24 cellular contexts compared by ENCODE assay signal in the genomic region with DNA sequence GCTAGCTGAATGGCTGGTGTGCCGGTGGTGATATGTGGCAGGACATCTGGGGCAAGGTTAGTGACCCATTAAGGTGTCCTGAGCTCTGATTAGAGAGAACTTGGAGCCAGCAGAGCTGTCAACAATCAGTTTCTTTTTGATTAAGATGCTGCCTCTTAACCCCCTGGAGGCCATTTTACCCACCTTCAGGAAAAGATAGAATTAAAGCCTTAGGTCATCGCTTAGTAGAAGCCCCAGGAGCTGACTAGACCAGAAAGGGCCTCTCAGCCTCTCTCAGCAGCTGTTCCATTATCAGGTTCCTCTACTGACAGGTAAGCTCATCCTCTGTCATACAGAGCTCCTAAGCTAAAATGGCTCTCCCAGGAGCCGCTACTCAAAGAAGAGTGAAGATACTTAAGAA.
DNase-seq lines count a peak whose midpoint lies in the region; ATAC-seq lines count a peak whose summit lies in the region.
"Had no signal": no experiment of that assay in that cellular context is flagged by ENCODE, and none has a peak within 500 bp of the region (broad histone marks: within the 10 kb centered on the region; RNA-seq: fewer than 3 reads in every experiment).

No MANE protein-coding gene starts in this region.

- ATAC-seq in activated naive CD8-positive, alpha-beta T cell treated with anti-CD3 and anti-CD28 coated beads, Interleukin-2, amount 50 U/mL, for 24 hours: no peak
- no peak for ATAC-seq in memory B cell (ENCODE audit: low read depth)
- ATAC-seq in stimulated activated naive B cell treated with anti-CD40 and anti-IgM and Interleukin-4, amounts not matched to agents 10 μg/mL and 1 μg/mL and 100 μg/mL, for 72 hours (replicated peaks): peak; percentile 7 to 34
- ATAC-seq in GM21515 (IDR thresholded peaks at IDR 0.05; ENCODE audit: unreplicated experiment): no peak
- ATAC-seq: effector memory CD8-positive, alpha-beta T cell; psoas muscle; Right ventricle myocardium inferior; SK-N-SH treated with all-trans-retinoic acid at 6 μM for 48 hours had no signal

- no peak overlapping the region for H3K4me3 Mint-ChIP-seq in activated naive CD8-positive, alpha-beta T cell treated with anti-CD3 and anti-CD28 coated beads for 36 hours
- H3K4me3 Mint-ChIP-seq in activated naive CD8-positive, alpha-beta T cell treated with anti-CD3 and anti-CD28 coated beads, Interleukin-2, amount 50 U/mL, for 24 hours: no peak overlapping the region
- H3K4me3 Mint-ChIP-seq in memory B cell: no peak overlapping the region
- H3K4me3 Mint-ChIP-seq in stimulated activated naive B cell treated with anti-CD40 and anti-IgM and Interleukin-4, amounts not matched to agents 10 μg/mL and 1 μg/mL and 100 μg/mL, for 72 hours: no peak overlapping the region
- H3K4me3 Mint-ChIP-seq: activated naive CD8-positive, alpha-beta T cell treated with anti-CD3 and anti-CD28 coated beads, Interleukin-2, amount 10 ng/mL, durations not matched to agents 7 days and 5 days; effector memory CD8-positive, alpha-beta T cell; T-helper 1 cell treated with Interleukin-12 subunit alpha and Interleukin-12 subunit beta and Interleukin-4 antibody, amounts not matched to agents 30 μg/mL and 1 μg/mL, for 36 hours; type B pancreatic cell had no signal

- peaks cover 19% of the 10 kb centered on the region for H3K4me1 Mint-ChIP-seq in activated naive CD8-positive, alpha-beta T cell treated with anti-CD3 and anti-CD28 coated beads for 36 hours
- peaks cover 5% of the 10 kb centered on the region for H3K4me1 Mint-ChIP-seq in activated naive CD8-positive, alpha-beta T cell treated with anti-CD3 and anti-CD28 coated beads, Interleukin-2, amount 50 U/mL, for 24 hours
- H3K4me1 Mint-ChIP-seq in memory B cell: peaks cover 2% of the 10 kb centered on the region
- H3K4me1 Mint-ChIP-seq in stimulated activated naive B cell treated with anti-CD40 and anti-IgM and Interleukin-4, amounts not matched to agents 10 μg/mL and 1 μg/mL and 100 μg/mL, for 72 hours: no peaks in the 10 kb centered on the region

- H3K36me3 Mint-ChIP-seq in activated naive CD8-positive, alpha-beta T cell treated with anti-CD3 and anti-CD28 coated beads for 36 hours: peaks cover 11% of the 10 kb centered on the region
- H3K36me3 Mint-ChIP-seq in activated naive CD8-positive, alpha-beta T cell treated with anti-CD3 and anti-CD28 coated beads, Interleukin-2, amount 50 U/mL, for 24 hours (ENCODE audit: low read depth): peaks cover 7% of the 10 kb centered on the region
- peaks cover 2% of the 10 kb centered on the region for H3K36me3 Mint-ChIP-seq in memory B cell
- no peaks in the 10 kb centered on the region for H3K36me3 Mint-ChIP-seq in stimulated activated naive B cell treated with anti-CD40 and anti-IgM and Interleukin-4, amounts not matched to agents 10 μg/mL and 1 μg/mL and 100 μg/mL, for 72 hours
- H3K36me3 Mint-ChIP-seq: type B pancreatic cell had no signal

- H3K27ac Mint-ChIP-seq in activated naive CD8-positive, alpha-beta T cell treated with anti-CD3 and anti-CD28 coated beads for 36 hours: peak overlapping the region; percentile 59
- no peak overlapping the region for H3K27ac Mint-ChIP-seq in activated naive CD8-positive, alpha-beta T cell treated with anti-CD3 and anti-CD28 coated beads, Interleukin-2, amount 50 U/mL, for 24 hours
- peak overlapping the region; percentile 2 for H3K27ac Mint-ChIP-seq in memory B cell
- no peak overlapping the region for H3K27ac Mint-ChIP-seq in stimulated activated naive B cell treated with anti-CD40 and anti-IgM and Interleukin-4, amounts not matched to agents 10 μg/mL and 1 μg/mL and 100 μg/mL, for 72 hours
- H3K27ac Mint-ChIP-seq: activated naive CD8-positive, alpha-beta T cell treated with anti-CD3 and anti-CD28 coated beads, Interleukin-2, amount 10 ng/mL, durations not matched to agents 7 days and 5 days; T-helper 1 cell treated with Interleukin-12 subunit alpha and Interleukin-12 subunit beta and Interleukin-4 antibody, amounts not matched to agents 30 μg/mL and 1 μg/mL, for 36 hours; type B pancreatic cell had no signal

- no peaks in the 10 kb centered on the region for H3K27me3 Mint-ChIP-seq in activated naive CD8-positive, alpha-beta T cell treated with anti-CD3 and anti-CD28 coated beads for 36 hours
- H3K27me3 Mint-ChIP-seq in activated naive CD8-positive, alpha-beta T cell treated with anti-CD3 and anti-CD28 coated beads, Interleukin-2, amount 50 U/mL, for 24 hours: no peaks in the 10 kb centered on the region
- H3K27me3 Mint-ChIP-seq in memory B cell: no peaks in the 10 kb centered on the region
- no peaks in the 10 kb centered on the region for H3K27me3 Mint-ChIP-seq in stimulated activated naive B cell treated with anti-CD40 and anti-IgM and Interleukin-4, amounts not matched to agents 10 μg/mL and 1 μg/mL and 100 μg/mL, for 72 hours
- H3K27me3 Mint-ChIP-seq: activated naive CD8-positive, alpha-beta T cell treated with anti-CD3 and anti-CD28 coated beads, Interleukin-2, amount 10 ng/mL, durations not matched to agents 7 days and 5 days; effector memory CD8-positive, alpha-beta T cell; type B pancreatic cell had no signal

- H3K9me3 Mint-ChIP-seq in activated naive CD8-positive, alpha-beta T cell treated with anti-CD3 and anti-CD28 coated beads for 36 hours: no peaks in the 10 kb centered on the region
- peaks cover 5% of the 10 kb centered on the region for H3K9me3 Mint-ChIP-seq in activated naive CD8-positive, alpha-beta T cell treated with anti-CD3 and anti-CD28 coated beads, Interleukin-2, amount 50 U/mL, for 24 hours
- no peaks in the 10 kb centered on the region for H3K9me3 Mint-ChIP-seq in memory B cell
- no peaks in the 10 kb centered on the region for H3K9me3 Mint-ChIP-seq in stimulated activated naive B cell treated with anti-CD40 and anti-IgM and Interleukin-4, amounts not matched to agents 10 μg/mL and 1 μg/mL and 100 μg/mL, for 72 hours
- H3K9me3 Mint-ChIP-seq: activated naive CD8-positive, alpha-beta T cell treated with anti-CD3 and anti-CD28 coated beads, Interleukin-2, amount 10 ng/mL, durations not matched to agents 7 days and 5 days; effector memory CD8-positive, alpha-beta T cell; T-helper 1 cell treated with Interleukin-12 subunit alpha and Interleukin-12 subunit beta and Interleukin-4 antibody, amounts not matched to agents 30 μg/mL and 1 μg/mL, for 36 hours; type B pancreatic cell had no signal

- DNase-seq in activated naive CD8-positive, alpha-beta T cell treated with anti-CD3 and anti-CD28 coated beads for 36 hours: no peak
- no peak for DNase-seq in activated naive CD8-positive, alpha-beta T cell treated with anti-CD3 and anti-CD28 coated beads, Interleukin-2, amount 50 U/mL, for 24 hours
- DNase-seq in NCI-H82 treated with DMSO at 0.1 percent for 48 hours (lab: John Stamatoyannopoulos, UW; ENCODE audit: unreplicated experiment) (peak; percentile 0), memory B cell (ENCODE audit: low spot score in 2 of 2) (no peak), AML-193 (lab: John Stamatoyannopoulos, UW) (no peak)
- DNase-seq in stimulated activated naive B cell treated with anti-CD40 and anti-IgM and Interleukin-4, amounts not matched to agents 10 μg/mL and 1 μg/mL and 100 μg/mL, for 72 hours: no peak
- DNase-seq in activated naive CD4-positive, alpha-beta T cell treated with Interleukin-2 at 50 U/mL for 16 hours: no peak
- DNase-seq: ACHN; activated CD4-positive, alpha-beta T cell treated with anti-CD3 and anti-CD28 coated beads for 1 hour; activated naive CD8-positive, alpha-beta T cell treated with anti-CD3 and anti-CD28 coated beads, Interleukin-2, amount 10 ng/mL, durations not matched to agents 7 days and 5 days; colonic mucosa; effector memory CD8-positive, alpha-beta T cell; erythroblast; Kasumi-1; left colon; NCI-H446; psoas muscle; stimulated activated CD4-positive, alpha-beta T cell treated with anti-CD3 and anti-CD28 coated beads, Interleukin-4, amount 100 ng/mL, for 24 hours; substantia nigra had no signal

Comparison
In these comparisons a context has a peak if more than half of its experiments do, and no peak if none do; other contexts are left out.
1. H3K27ac Mint-ChIP-seq: peak in activated naive CD8-positive, alpha-beta T cell treated with anti-CD3 and anti-CD28 coated beads for 36 hours (single experiment) and memory B cell (single experiment); none in activated naive CD8-positive, alpha-beta T cell treated with anti-CD3 and anti-CD28 coated beads, Interleukin-2, amount 50 U/mL, for 24 hours (single experiment) and stimulated activated naive B cell treated with anti-CD40 and anti-IgM and Interleukin-4, amounts not matched to agents 10 μg/mL and 1 μg/mL and 100 μg/mL, for 72 hours (single experiment).
2. ATAC-seq: peak in stimulated activated naive B cell treated with anti-CD40 and anti-IgM and Interleukin-4, amounts not matched to agents 10 μg/mL and 1 μg/mL and 100 μg/mL, for 72 hours (2 of 2); none in activated naive CD8-positive, alpha-beta T cell treated with anti-CD3 and anti-CD28 coated beads, Interleukin-2, amount 50 U/mL, for 24 hours (single experiment), memory B cell (single experiment) and GM21515 (single experiment).